ENCODE assay signal across 9 cellular contexts in the genomic region with DNA sequence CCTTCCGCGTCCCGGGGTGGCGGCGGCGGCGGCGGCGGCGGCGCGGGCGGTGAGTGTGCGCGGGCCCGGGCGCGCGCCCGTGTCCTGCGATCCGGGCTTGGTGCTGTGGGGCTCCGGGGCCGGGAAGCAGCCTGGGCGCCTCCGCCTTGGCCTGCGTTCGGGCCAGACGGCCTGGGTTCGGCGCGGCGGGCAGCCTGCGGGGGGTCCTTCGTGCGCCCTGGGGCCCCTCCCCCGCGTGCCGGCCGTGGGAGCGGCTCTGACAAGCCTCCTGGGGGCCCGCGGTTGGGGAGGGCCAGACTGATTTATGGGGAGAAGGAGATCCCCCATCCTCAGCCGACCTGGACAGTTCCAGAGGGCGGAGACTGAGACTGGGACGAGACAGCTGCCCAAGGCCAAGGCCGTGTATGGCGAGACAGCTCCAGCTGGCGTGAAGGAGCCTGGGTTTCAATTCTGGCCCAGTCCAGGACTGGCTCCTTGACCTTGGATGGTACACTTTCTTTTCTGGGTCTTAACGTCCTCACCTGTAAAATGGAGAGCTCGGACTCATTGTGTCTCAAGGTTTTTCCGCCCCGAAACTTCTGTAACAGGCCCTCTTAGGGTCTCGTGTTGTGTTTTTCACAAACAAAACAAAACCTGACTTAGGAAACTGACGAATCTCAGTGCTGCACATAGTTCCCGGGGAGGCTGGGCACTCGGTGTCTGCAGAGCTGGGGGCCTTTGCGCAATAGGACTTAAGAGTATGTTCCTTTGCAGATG. TPM values are rescaled to one million over a fixed set of nuclear protein-coding genes. Genes with fewer than 3 reads are reported as not detected.
DNase-seq lines count a peak whose midpoint lies in the region; TF ChIP-seq lines count a peak whose summit lies in the region.
"Had no signal": no experiment of that assay in that cellular context is flagged by ENCODE, and none has a peak within 500 bp of the region (broad histone marks: within the 10 kb centered on the region; RNA-seq: fewer than 3 reads in every experiment).

No MANE protein-coding gene starts in this region.

- H3K36me3 ChIP-seq in effector memory CD4-positive, alpha-beta T cell (ENCODE audit: control insufficient read depth, insufficient read depth, low read length) = no peaks in the 10 kb centered on the region

- peak overlapping the region; percentile 86 for H3K27ac Mint-ChIP-seq in HFFc6

- peak overlapping the region; percentile 72 for H3K27ac ChIP-seq in effector memory CD4-positive, alpha-beta T cell (ENCODE audit: insufficient read depth, low read length, poor library complexity, severe bottlenecking)

- no peak for TF ChIP-seq CTCF in HFFc6 (IDR thresholded peaks at IDR 0.05)

- no peaks in the 10 kb centered on the region for H3K9me3 Mint-ChIP-seq in HFFc6

- H3K4me3 ChIP-seq in effector memory CD4-positive, alpha-beta T cell (ENCODE audit: insufficient read depth, low read depth, low read length, poor library complexity, severe bottlenecking) = peak overlapping the region; percentile 73

- no peaks in the 10 kb centered on the region for H3K9me3 ChIP-seq in effector memory CD4-positive, alpha-beta T cell (ENCODE audit: control insufficient read depth, low read length)

- peaks cover 4% of the 10 kb centered on the region; the same call in 1 of the 2 replicates for H3K36me3 Mint-ChIP-seq in HFFc6 (ENCODE audit: low read depth)

- peaks cover 14% of the 10 kb centered on the region for H3K4me1 ChIP-seq in effector memory CD4-positive, alpha-beta T cell (ENCODE audit: control insufficient read depth, insufficient read depth, low read length, poor library complexity, severe bottlenecking)

- H3K27me3 Mint-ChIP-seq in HFFc6 (ENCODE audit: insufficient read depth) = no peaks in the 10 kb centered on the region; the same call in 1 of the 2 replicates

- peak overlapping the region; percentile 91 for H3K4me3 Mint-ChIP-seq in HFFc6

- H3K4me1 Mint-ChIP-seq in HFFc6 (ENCODE audit: low read depth) = peaks cover 49% of the 10 kb centered on the region

- DNase-seq in NCI-H82 (lab: John Stamatoyannopoulos, UW) (peak; percentile 67), NCI-H82 treated with DMSO at 0.1 percent for 48 hours (lab: John Stamatoyannopoulos, UW; ENCODE audit: unreplicated experiment) (no peak), HFFc6 (peak; percentile 39), MV-4-11 (lab: John Stamatoyannopoulos, UW) (peak; percentile 85), medulla oblongata (ENCODE audit: extremely low spot score) (peak; percentile 60)
- DNase-seq in activated CD4-positive, alpha-beta T cell treated with anti-CD3 and anti-CD28 coated beads for 4 hours = peak; percentile 9 to 41
- DNase-seq in effector memory CD4-positive, alpha-beta T cell = no peak
- peak; percentile 54 for DNase-seq in stimulated activated naive CD4-positive, alpha-beta T cell treated with Interleukin-2 at 50 U/mL for 16 hours (lab: John Stamatoyannopoulos, UW)

- no peaks in the 10 kb centered on the region for H3K27me3 ChIP-seq in effector memory CD4-positive, alpha-beta T cell (replicated peaks; ENCODE audit: control insufficient read depth, insufficient read depth, low read length, poor library complexity, severe bottlenecking)

RNA-seq across cellular contexts. Expression of a gene that starts 0.6 kb away (rescaled TPM):
- total RNA-seq in HFFc6 (2021; fragmentation: NEBNext Ultra II Directional; extraction: Animal tissue kit (Norgen Biotek cat#: 25700)) = 1 to 10 TPM; 5.1 to 7.5 (median 5.6) TPM

RNA-seq across cellular contexts. Expression of a gene that starts 24.1 kb away (rescaled TPM):
- 100 to 1,000 TPM in 1 of 6 experiments, 10 to 100 TPM in 5; 74.2 to 104 (median 86.5) TPM for total RNA-seq in HFFc6 (2021; fragmentation: NEBNext Ultra II Directional; extraction: Animal tissue kit (Norgen Biotek cat#: 25700))

RNA-seq across cellular contexts. Expression of a gene that starts 45.9 kb away (rescaled TPM):
- total RNA-seq in HFFc6 (2021; fragmentation: NEBNext Ultra II Directional; extraction: Animal tissue kit (Norgen Biotek cat#: 25700)) = not detected
- total RNA-seq: subcutaneous adipose tissue had no signal

Comparison
In these comparisons a context has a peak if more than half of its experiments do, and no peak if none do; other contexts are left out.
1. DNase-seq: peak in NCI-H82 (single experiment), HFFc6 (single experiment), MV-4-11 (single experiment), activated CD4-positive, alpha-beta T cell treated with anti-CD3 and anti-CD28 coated beads for 4 hours (2 of 2), medulla oblongata (single experiment) and stimulated activated naive CD4-positive, alpha-beta T cell treated with Interleukin-2 at 50 U/mL for 16 hours (single experiment); none in NCI-H82 treated with DMSO at 0.1 percent for 48 hours (single experiment) and effector memory CD4-positive, alpha-beta T cell (0 of 3).